Comparison of ENCODE assay signal across 16 cellular contexts in the genomic region with DNA sequence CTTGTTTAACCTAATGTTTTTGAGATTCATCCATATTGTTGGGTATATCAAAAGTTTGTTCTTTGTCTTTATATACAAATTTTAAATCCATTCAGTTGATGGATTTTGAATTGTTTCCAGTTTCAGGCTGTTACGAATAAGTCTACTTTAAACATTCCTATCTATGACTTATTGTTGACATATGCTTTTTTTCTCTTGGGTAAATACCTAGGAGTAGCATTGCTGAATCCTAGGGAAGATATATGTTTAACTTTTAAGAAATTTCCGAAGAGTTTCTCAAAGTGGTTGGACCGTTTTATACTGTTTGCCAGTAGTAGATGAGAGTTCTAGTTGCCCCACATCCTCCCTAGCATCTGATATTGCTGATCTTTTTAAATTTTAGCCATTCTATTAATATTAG.
"Had no signal": no experiment of that assay in that cellular context is flagged by ENCODE, and none has a peak within 500 bp of the region (broad histone marks: within the 10 kb centered on the region; RNA-seq: fewer than 3 reads in every experiment).

No MANE protein-coding gene starts in this region.

- H3K36me3 ChIP-seq: transverse colon had no signal

- H3K4me1 ChIP-seq: body of pancreas, left lung had no signal

- ATAC-seq: activated T-helper 17 cell treated with anti-CD3 and anti-CD28 coated beads, Interleukin-2, amount 50 U/mL, for 72 hours; body of pancreas; left lung; stimulated activated naive CD8-positive, alpha-beta T cell treated with anti-CD3 and anti-CD28 coated beads, Interleukin-15, Interleukin-2, amounts not matched to agents 100 U/mL and 50 U/mL, for 24 hours had no signal

- H3K27me3 Mint-ChIP-seq: activated T-helper 17 cell treated with anti-CD3 and anti-CD28 coated beads, Interleukin-2, amount 50 U/mL, for 72 hours had no signal

- H3K27ac ChIP-seq: body of pancreas, left lung, transverse colon had no signal

- DNase-seq: activated CD4-positive, alpha-beta T cell treated with anti-CD3 and anti-CD28 coated beads, Interleukin-2, amount 50 U/mL, for 1 hour; activated naive CD4-positive, alpha-beta T cell treated with Interleukin-2 at 50 U/mL for 16 hours; body of pancreas; central memory CD4-positive, alpha-beta T cell; cortex of kidney; effector memory CD4-positive, alpha-beta T cell; hippocampal formation; kidney; left lung; mammary epithelial cell; small intestine; stimulated activated CD4-positive, alpha-beta T cell treated with anti-CD3 and anti-CD28 coated beads, Interleukin-4, amount 100 ng/mL, for 4 hours; stimulated activated naive CD8-positive, alpha-beta T cell treated with anti-CD3 and anti-CD28 coated beads, Interleukin-15, Interleukin-2, amounts not matched to agents 100 U/mL and 50 U/mL, for 24 hours; T-helper 9 cell; transverse colon had no signal

- FAIRE-seq: kidney, small intestine had no signal

- H3K4me3 Mint-ChIP-seq: activated T-helper 17 cell treated with anti-CD3 and anti-CD28 coated beads, Interleukin-2, amount 50 U/mL, for 72 hours had no signal

- H3K27me3 ChIP-seq: body of pancreas, left lung, transverse colon had no signal

- H3K4me1 Mint-ChIP-seq: activated T-helper 17 cell treated with anti-CD3 and anti-CD28 coated beads, Interleukin-2, amount 50 U/mL, for 72 hours had no signal

- H3K9me3 ChIP-seq: body of pancreas, left lung, transverse colon had no signal

- H3K27ac Mint-ChIP-seq: activated T-helper 17 cell treated with anti-CD3 and anti-CD28 coated beads, Interleukin-2, amount 50 U/mL, for 72 hours had no signal

- H3K9me3 Mint-ChIP-seq: activated T-helper 17 cell treated with anti-CD3 and anti-CD28 coated beads, Interleukin-2, amount 50 U/mL, for 72 hours had no signal

- H3K4me3 ChIP-seq: body of pancreas, left lung, transverse colon had no signal
